Comparison of ENCODE assay signal across 8 cellular contexts in the genomic region with DNA sequence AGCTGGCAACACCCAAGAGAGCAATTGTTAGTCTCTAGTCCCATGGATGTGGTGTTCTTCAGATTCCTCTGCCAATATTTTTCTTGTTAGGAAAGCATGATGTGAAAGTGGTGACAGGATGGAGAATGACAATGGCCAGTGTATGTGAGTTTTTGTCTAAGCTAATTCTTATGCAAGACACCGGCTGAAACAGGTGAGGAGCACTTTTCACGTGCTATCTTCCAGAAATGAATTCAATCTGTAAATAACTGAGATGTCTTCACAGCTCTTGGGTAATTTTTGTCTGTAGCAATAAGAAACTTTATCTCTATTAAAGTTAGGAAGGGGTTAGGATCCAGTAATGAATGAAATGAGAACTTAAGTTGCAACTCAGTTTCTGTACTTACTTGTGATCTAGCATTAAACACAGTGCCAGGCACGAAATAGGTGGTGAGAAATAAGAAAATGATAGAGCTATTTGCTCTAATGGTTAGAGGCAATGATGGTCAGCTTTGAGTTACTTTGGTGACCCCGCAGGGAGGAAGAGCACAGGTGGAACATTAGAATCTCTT. TPM values are rescaled to one million over a fixed set of nuclear protein-coding genes. Genes with fewer than 3 reads are reported as not detected.
DNase-seq lines count a peak whose midpoint lies in the region; ATAC-seq and TF ChIP-seq lines count a peak whose summit lies in the region.

No MANE protein-coding gene starts in this region.

- no peak overlapping the region for H3K23ac ChIP-seq in neuronal stem cell (ENCODE audit: low read depth, low read length, poor library complexity)

- peaks cover 9% of the 10 kb centered on the region for H3K36me3 Mint-ChIP-seq in CD8-positive, alpha-beta T cell
- peaks cover under 1% of the 10 kb centered on the region for H3K36me3 Mint-ChIP-seq in effector memory CD8-positive, alpha-beta T cell (ENCODE audit: insufficient read depth)

- no CpG with 5 or more reads among the region's 4 CpGs for WGBS in neuronal stem cell (ENCODE audit: extremely low coverage in 2 of 2, insufficient read length in 2 of 2, insufficient replicate concordance in 1 of 2), 2 donors

- H2AK5ac ChIP-seq in neuronal stem cell (ENCODE audit: low read depth, low read length) = no peak overlapping the region

- no peak for ATAC-seq in CD8-positive, alpha-beta T cell
- ATAC-seq in effector memory CD8-positive, alpha-beta T cell (replicated peaks) = no peak

- H3K27me3 ChIP-seq in CD8-positive, alpha-beta T cell (ENCODE audit: insufficient read depth, low read length) = no peaks in the 10 kb centered on the region
- H3K27me3 ChIP-seq in Karpas-422 (ENCODE audit: low read length) (no peaks in the 10 kb centered on the region), neuronal stem cell (ENCODE audit: control insufficient read depth in 3 of 3, insufficient read depth in 3 of 3, low read depth in 1 of 3, low read length in 3 of 3) (no peaks in the 10 kb centered on the region)

- H2BK5ac ChIP-seq in neuronal stem cell (ENCODE audit: low read length) = no peak overlapping the region

- no peak overlapping the region for H2BK15ac ChIP-seq in neuronal stem cell (ENCODE audit: low read length)

- no peaks in the 10 kb centered on the region for H3K9me2 ChIP-seq in Karpas-422 (replicated peaks; ENCODE audit: insufficient read depth, low read length)

- H3K4me1 ChIP-seq in CD8-positive, alpha-beta T cell (ENCODE audit: insufficient read depth, low read length) = peaks cover 35% of the 10 kb centered on the region
- H3K4me1 ChIP-seq in Karpas-422 (ENCODE audit: low read length) (peaks cover 62% of the 10 kb centered on the region), neuronal stem cell (ENCODE audit: control insufficient read depth in 2 of 2, insufficient read depth in 1 of 2, low read depth in 1 of 2, low read length in 2 of 2) (peaks cover 2 to 4% of the 10 kb centered on the region in 2 donors)

- no peak overlapping the region for H4K8ac ChIP-seq in neuronal stem cell (ENCODE audit: low read depth, low read length)

- no peaks in the 10 kb centered on the region for H3K9me3 Mint-ChIP-seq in CD8-positive, alpha-beta T cell
- no peaks in the 10 kb centered on the region for H3K9me3 Mint-ChIP-seq in effector memory CD8-positive, alpha-beta T cell

- no peaks in the 10 kb centered on the region for H3K27me3 Mint-ChIP-seq in CD8-positive, alpha-beta T cell (ENCODE audit: low read depth)
- no peaks in the 10 kb centered on the region for H3K27me3 Mint-ChIP-seq in effector memory CD8-positive, alpha-beta T cell

- H3K9me3 ChIP-seq in CD8-positive, alpha-beta T cell (ENCODE audit: low read length) = no peaks in the 10 kb centered on the region
- H3K9me3 ChIP-seq in Karpas-422 (ENCODE audit: low read length) (no peaks in the 10 kb centered on the region), neuronal stem cell (replicated peaks in 1 of 2; ENCODE audit: control insufficient read depth in 2 of 2, insufficient read depth in 1 of 2, low read depth in 1 of 2, low read length in 2 of 2) (no peaks in the 10 kb centered on the region)

- CTCF ChIA-PET in CD8-positive, alpha-beta T cell (lab: Charles Lee) = interaction anchor here (1.2 to 2.8 kb wide), 5 partner anchors 10 to 228 kb away, joined by 3 to 16 read pairs (median 4); no protein-coding TSS in a partner anchor

- no peaks in the 10 kb centered on the region; the same call in 1 of the 2 replicates for H4K20me1 ChIP-seq in Karpas-422 (ENCODE audit: insufficient read depth, low read depth, low read length)

- peak overlapping the region; percentile 55 for H3K27ac ChIP-seq in CD8-positive, alpha-beta T cell (ENCODE audit: low read depth, low read length)
- H3K27ac ChIP-seq in Karpas-422 (ENCODE audit: low read length) = peak overlapping the region; percentile 52; the same call in 1 of the 2 replicates
- no peak overlapping the region for H3K27ac ChIP-seq in neuronal stem cell (replicated peaks; ENCODE audit: low read length)

- H3K79me1 ChIP-seq in neuronal stem cell (ENCODE audit: low read depth, low read length) = peaks cover 2% of the 10 kb centered on the region

- in situ Hi-C loops in KBM-7 (cut with MboI; ENCODE audit: low pct_unique_long_range_greater_than_20kb, low sequenced_read_pairs) = no loop called here

- H2BK12ac ChIP-seq in neuronal stem cell (ENCODE audit: low read length) = no peak overlapping the region

- H3K36me3 ChIP-seq in CD8-positive, alpha-beta T cell (ENCODE audit: insufficient read depth, low read length) = no peaks in the 10 kb centered on the region
- H3K36me3 ChIP-seq in Karpas-422 (ENCODE audit: insufficient read depth, low read length) = peaks cover 2% of the 10 kb centered on the region; the same call in 1 of the 2 replicates
- H3K36me3 ChIP-seq in neuronal stem cell (replicated peaks in 1 of 2; ENCODE audit: control insufficient read depth in 2 of 2, insufficient read depth in 2 of 2, low read length in 2 of 2) = no peaks in the 10 kb centered on the region

- H3K18ac ChIP-seq in neuronal stem cell (ENCODE audit: low read length) = no peak overlapping the region

- TF ChIP-seq CTCF in CD8-positive, alpha-beta T cell (IDR thresholded peaks at IDR 0.05) = no peak

- H4K91ac ChIP-seq in neuronal stem cell (ENCODE audit: low read depth, low read length, poor library complexity) = no peak overlapping the region

- peaks cover 56% of the 10 kb centered on the region for H3K4me1 Mint-ChIP-seq in CD8-positive, alpha-beta T cell (ENCODE audit: low read depth)
- H3K4me1 Mint-ChIP-seq in effector memory CD8-positive, alpha-beta T cell (ENCODE audit: low read depth in 2 of 2) = peaks cover 34 to 52% of the 10 kb centered on the region in 2 donors

- H3K4me2 ChIP-seq in Karpas-422 (ENCODE audit: low read depth, low read length, poor library complexity, severe bottlenecking) = peak overlapping the region; percentile 97
- peak overlapping the region; percentile 82 for H3K4me2 ChIP-seq in neuronal stem cell (ENCODE audit: insufficient read depth, low read length, poor library complexity, severe bottlenecking)

- peaks cover 97% of the 10 kb centered on the region for H3K79me2 ChIP-seq in Karpas-422 (ENCODE audit: low read length)

- H3K4me3 ChIP-seq in CD8-positive, alpha-beta T cell (ENCODE audit: low read depth, low read length) = peak overlapping the region; percentile 86
- H3K4me3 ChIP-seq in Karpas-422 (ENCODE audit: low read length) (peak overlapping the region; percentile 92), neuronal stem cell (ENCODE audit: low read length in 2 of 2) (peak overlapping the region; percentile 67 to 98)

- H2BK120ac ChIP-seq in neuronal stem cell (ENCODE audit: low read depth, low read length) = no peak overlapping the region

- H3K4ac ChIP-seq in neuronal stem cell (ENCODE audit: low read length) = no peak overlapping the region

- no peak for DNase-seq in CD8-positive, alpha-beta T cell
- DNase-seq in Karpas-422 (peak; percentile 46), neuronal stem cell (ENCODE audit: low spot score) (no peak), hepatic stellate cell (ENCODE audit: low spot score) (no peak), KBM-7 (no peak), COR-L47 (lab: John Stamatoyannopoulos, UW) (no peak), cerebellar nuclear complex (lab: John Stamatoyannopoulos, UW) (no peak)
- DNase-seq in effector memory CD8-positive, alpha-beta T cell = no peak

- POLR2A ChIA-PET in CD8-positive, alpha-beta T cell (lab: Charles Lee) = interaction anchor here (1.0 to 3.6 kb wide), 6 partner anchors 9 to 128 kb away, joined by 3 to 30 read pairs (median 4); partner anchors contain the start of gene NFE2L2

- H3K4me3 Mint-ChIP-seq in CD8-positive, alpha-beta T cell = peak overlapping the region; percentile 86
- peak overlapping the region; percentile 87 to 91 for H3K4me3 Mint-ChIP-seq in effector memory CD8-positive, alpha-beta T cell

- H3K27ac Mint-ChIP-seq in CD8-positive, alpha-beta T cell = peak overlapping the region; percentile 84
- H3K27ac Mint-ChIP-seq in effector memory CD8-positive, alpha-beta T cell = peak overlapping the region; percentile 89

- H3K9ac ChIP-seq in Karpas-422 (ENCODE audit: low read length) (peak overlapping the region; percentile 92), neuronal stem cell (ENCODE audit: low read depth, low read length, poor library complexity) (no peak overlapping the region)

- no peak overlapping the region for H3K14ac ChIP-seq in neuronal stem cell (ENCODE audit: low read length)

- H2AFZ ChIP-seq in Karpas-422 (ENCODE audit: low read length) = peak overlapping the region; percentile 73
- H2AFZ ChIP-seq in neuronal stem cell (ENCODE audit: low read length) = peak overlapping the region; percentile 96

- intact Hi-C loops in CD8-positive, alpha-beta T cell (cut with DNase I, micrococcal nuclease) = loop anchor here in 1 of 2 experiments (1.0 to 2.0 kb wide), 4 partner anchors 129 to 227 kb away; partner anchors contain the start of gene HNRNPA3

RNA-seq across cellular contexts. Expression of gene AGPS, which starts 0.7 kb away (rescaled TPM):
- 10 to 100 TPM; 19.2 to 23.8 TPM for total RNA-seq in CD8-positive, alpha-beta T cell
- total RNA-seq in Karpas-422 (2014; rRNA removed; shearing (Covaris generic); ENCODE audit: low replicate concordance) = 54.0 and 148 TPM in 2 replicates
- 21.5 TPM for polyA plus RNA-seq in neuronal stem cell (2013, experiment 1 of 2)
- polyA plus RNA-seq in neuronal stem cell (2013, experiment 2 of 2) = 22.3 TPM
